Comparison of ENCODE assay signal across 9 cellular contexts in the genomic region with DNA sequence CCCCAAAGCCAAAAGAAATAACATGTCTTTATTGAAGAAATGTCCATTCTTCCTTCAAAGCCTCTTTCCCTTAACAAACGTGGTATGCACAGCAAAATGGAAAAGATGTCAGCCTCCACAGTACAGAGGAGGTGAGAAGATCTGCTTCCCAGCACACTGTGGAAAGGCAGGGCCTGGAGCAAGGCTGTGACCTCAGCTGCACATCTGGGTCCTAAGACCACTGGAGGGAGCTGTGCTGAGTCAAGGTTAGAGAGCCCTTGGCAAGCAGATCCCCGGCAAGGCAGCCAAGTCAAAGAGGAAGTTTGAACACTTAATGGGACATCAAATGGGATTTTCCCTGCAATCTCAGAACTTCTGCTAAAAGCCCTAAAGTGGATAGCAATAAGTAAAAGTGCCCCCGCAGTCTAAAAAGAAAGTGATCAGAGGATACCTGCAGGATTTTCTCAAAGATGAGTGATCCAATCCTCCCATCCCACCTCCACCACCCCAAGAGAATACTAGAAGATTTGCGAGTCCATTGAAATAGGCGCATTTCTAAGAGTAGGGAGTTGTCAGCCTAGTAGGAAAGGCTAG. TPM values are rescaled to one million over a fixed set of nuclear protein-coding genes. Genes with fewer than 3 reads are reported as not detected.
A peak's percentile ranks its signal among the peaks of the same experiment; 100 is the strongest.
DNase-seq lines count a peak whose midpoint lies in the region; TF ChIP-seq lines count a peak whose summit lies in the region.
"Had no signal": no experiment of that assay in that cellular context is flagged by ENCODE, and none has a peak within 500 bp of the region (broad histone marks: within the 10 kb centered on the region; RNA-seq: fewer than 3 reads in every experiment).

No MANE protein-coding gene starts in this region.

- TF ChIP-seq CTCF in NB4 (IDR thresholded peaks at IDR 0.05; ENCODE audit: low read depth, low read length): peak; percentile 90

- H3K4me3 ChIP-seq in NB4 (ENCODE audit: low read depth, low read length): no peak overlapping the region

- no peak overlapping the region for H3K4me3 Mint-ChIP-seq in activated naive CD4-positive, alpha-beta T cell treated with anti-CD3 and anti-CD28 coated beads for 36 hours
- H3K4me3 Mint-ChIP-seq: activated naive CD4-positive, alpha-beta T cell treated with anti-CD3 and anti-CD28 coated beads, Interleukin-2, amount 50 U/mL, for 24 hours had no signal

- H3K4me1 Mint-ChIP-seq in activated naive CD4-positive, alpha-beta T cell treated with anti-CD3 and anti-CD28 coated beads for 36 hours (ENCODE audit: low read depth): no peaks in the 10 kb centered on the region
- H3K4me1 Mint-ChIP-seq: activated naive CD4-positive, alpha-beta T cell treated with anti-CD3 and anti-CD28 coated beads, Interleukin-2, amount 50 U/mL, for 24 hours had no signal

- intact Hi-C loops in activated naive CD4-positive, alpha-beta T cell treated with anti-CD3 and anti-CD28 coated beads for 36 hours (cut with micrococcal nuclease): no loop called here

- no peak overlapping the region for H3K27ac Mint-ChIP-seq in activated naive CD4-positive, alpha-beta T cell treated with anti-CD3 and anti-CD28 coated beads for 36 hours
- H3K27ac Mint-ChIP-seq: activated naive CD4-positive, alpha-beta T cell treated with anti-CD3 and anti-CD28 coated beads, Interleukin-2, amount 50 U/mL, for 24 hours had no signal

- H3K27me3 Mint-ChIP-seq in activated naive CD4-positive, alpha-beta T cell treated with anti-CD3 and anti-CD28 coated beads for 36 hours (ENCODE audit: low read depth): peaks cover 15% of the 10 kb centered on the region

- no peaks in the 10 kb centered on the region for H3K9me3 Mint-ChIP-seq in activated naive CD4-positive, alpha-beta T cell treated with anti-CD3 and anti-CD28 coated beads for 36 hours
- H3K9me3 Mint-ChIP-seq: activated naive CD4-positive, alpha-beta T cell treated with anti-CD3 and anti-CD28 coated beads, Interleukin-2, amount 50 U/mL, for 24 hours had no signal

- DNase-seq in activated naive CD4-positive, alpha-beta T cell treated with anti-CD3 and anti-CD28 coated beads for 36 hours: peak; percentile 34
- DNase-seq in activated naive CD4-positive, alpha-beta T cell (lab: John Stamatoyannopoulos, UW): no peak
- DNase-seq in NB4 (ENCODE audit: low read depth) (peak; percentile 77), cerebellar cortex (ENCODE audit: low spot score) (peak; percentile 23), medulla oblongata (ENCODE audit: extremely low spot score) (peak; percentile 55), NCI-H226 (no peak), NCI-H1417 (lab: John Stamatoyannopoulos, UW) (no peak), NCI-H1694 (lab: John Stamatoyannopoulos, UW) (no peak)

- H3K36me3 Mint-ChIP-seq in activated naive CD4-positive, alpha-beta T cell treated with anti-CD3 and anti-CD28 coated beads for 36 hours (ENCODE audit: low read depth): no peaks in the 10 kb centered on the region
- H3K36me3 Mint-ChIP-seq: activated naive CD4-positive, alpha-beta T cell treated with anti-CD3 and anti-CD28 coated beads, Interleukin-2, amount 50 U/mL, for 24 hours had no signal

- no peak for TF ChIP-seq POLR2A in NB4 (IDR thresholded peaks at IDR 0.05; ENCODE audit: extremely low read depth, insufficient read length)

- CTCF ChIA-PET in activated naive CD4-positive, alpha-beta T cell treated with anti-CD3 and anti-CD28 coated beads for 36 hours (lab: Charles Lee): interaction anchor here (0.7 to 2.9 kb wide), 3 partner anchors 8 to 28 kb away, joined by 3 to 9 read pairs (median 3); no protein-coding TSS in a partner anchor

RNA-seq across cellular contexts. Expression of gene UNC5CL, which starts 39.4 kb away (rescaled TPM):
- 1 to 10 TPM; 2.3 to 3.0 TPM for total RNA-seq in activated naive CD4-positive, alpha-beta T cell treated with anti-CD3 and anti-CD28 coated beads for 36 hours

RNA-seq across cellular contexts. Expression of gene TSPO2, which starts 42.7 kb away (rescaled TPM):
- not detected for total RNA-seq in activated naive CD4-positive, alpha-beta T cell treated with anti-CD3 and anti-CD28 coated beads for 36 hours

RNA-seq across cellular contexts. Expression of gene APOBEC2, which starts 53.4 kb away (rescaled TPM):
- not detected for total RNA-seq in activated naive CD4-positive, alpha-beta T cell treated with anti-CD3 and anti-CD28 coated beads for 36 hours

Comparison
In these comparisons a context has a peak if more than half of its experiments do, and no peak if none do; other contexts are left out.
1. DNase-seq: peak in activated naive CD4-positive, alpha-beta T cell treated with anti-CD3 and anti-CD28 coated beads for 36 hours (single experiment), NB4 (single experiment), cerebellar cortex (single experiment) and medulla oblongata (single experiment); none in activated naive CD4-positive, alpha-beta T cell (0 of 4), NCI-H226 (single experiment), NCI-H1417 (0 of 3) and NCI-H1694 (single experiment).